In genomic region chr12:15842106-15842505, GRCh38 we compare ENCODE assay signal across 16 cellular contexts. TPM values are rescaled to one million over a fixed set of nuclear protein-coding genes. Genes with fewer than 3 reads are reported as not detected.
DNase-seq lines count a peak whose midpoint lies in the region; ATAC-seq and TF ChIP-seq lines count a peak whose summit lies in the region.
"Had no signal": no experiment of that assay in that cellular context is flagged by ENCODE, and none has a peak within 500 bp of the region (broad histone marks: within the 10 kb centered on the region; RNA-seq: fewer than 3 reads in every experiment).

No MANE protein-coding gene starts in this region.

- no peak overlapping the region for H2AK5ac ChIP-seq in mesenchymal stem cell (ENCODE audit: low read length, severe bottlenecking)

- H3K36me3 ChIP-seq in mesenchymal stem cell (ENCODE audit: control insufficient read depth in 1 of 2, insufficient read depth in 2 of 2, low read depth in 1 of 2, low read length in 2 of 2): no peaks in the 10 kb centered on the region
- no peaks in the 10 kb centered on the region for H3K36me3 ChIP-seq in upper lobe of right lung
- H3K36me3 ChIP-seq: BE2C, SJCRH30 had no signal

- no peak overlapping the region for H2BK120ac ChIP-seq in mesenchymal stem cell (ENCODE audit: low read depth, low read length)

- no peak overlapping the region for H2AFZ ChIP-seq in mesenchymal stem cell (ENCODE audit: low read depth, low read length)

- H3K9ac ChIP-seq in mesenchymal stem cell (ENCODE audit: low read length): peak overlapping the region; percentile 26

- no peak overlapping the region for H3K23ac ChIP-seq in mesenchymal stem cell (ENCODE audit: low read length in 2 of 2)

- no peak overlapping the region for H3K18ac ChIP-seq in mesenchymal stem cell (ENCODE audit: low read depth in 1 of 2, low read length in 2 of 2)

- H3K9me3 ChIP-seq in mesenchymal stem cell (ENCODE audit: control insufficient read depth, low read length): no peaks in the 10 kb centered on the region
- no peaks in the 10 kb centered on the region for H3K9me3 ChIP-seq in upper lobe of right lung
- H3K9me3 ChIP-seq: BE2C, SJCRH30 had no signal

- no peak for TF ChIP-seq CTCF in AG09309 (IDR thresholded peaks at IDR 0.05; ENCODE audit: control insufficient read depth, insufficient read depth, low read depth, low read length, missing control alignments)
- TF ChIP-seq CTCF in choroid plexus epithelial cell (conservative IDR thresholded peaks at IDR 0.05; ENCODE audit: low read depth, low read length): no peak
- TF ChIP-seq CTCF in upper lobe of right lung (IDR thresholded peaks at IDR 0.05): no peak

- H4K91ac ChIP-seq in mesenchymal stem cell (ENCODE audit: low read length): no peak overlapping the region

- H3K14ac ChIP-seq in mesenchymal stem cell (ENCODE audit: low read length in 2 of 2): no peak overlapping the region

- no peaks in the 10 kb centered on the region for H3K27me3 ChIP-seq in mesenchymal stem cell (ENCODE audit: control insufficient read depth in 1 of 2, insufficient read depth in 1 of 2, low read length in 2 of 2)
- H3K27me3 ChIP-seq in upper lobe of right lung: no peaks in the 10 kb centered on the region
- H3K27me3 ChIP-seq: SJCRH30 had no signal

- ATAC-seq in upper lobe of right lung (no peak), GM18909 (IDR thresholded peaks at IDR 0.05; ENCODE audit: poor library complexity, unreplicated experiment) (no peak)

- H3K79me1 ChIP-seq in mesenchymal stem cell (replicated peaks; ENCODE audit: low read length, poor library complexity, severe bottlenecking): no peaks in the 10 kb centered on the region

- H4K8ac ChIP-seq in mesenchymal stem cell (ENCODE audit: low read length): no peak overlapping the region

- H3K27ac ChIP-seq in mesenchymal stem cell (ENCODE audit: low read length, poor library complexity, severe bottlenecking): no peak overlapping the region
- H3K27ac ChIP-seq in upper lobe of right lung: no peak overlapping the region
- H3K27ac ChIP-seq: SJCRH30 had no signal

- H2BK5ac ChIP-seq in mesenchymal stem cell (ENCODE audit: low read depth, low read length, poor library complexity, severe bottlenecking): no peak overlapping the region

- no peak overlapping the region for H3K4me3 ChIP-seq in AG09309 (ENCODE audit: control insufficient read depth, low read depth, low read length)
- H3K4me3 ChIP-seq in choroid plexus epithelial cell (ENCODE audit: low read depth, low read length): no peak overlapping the region
- H3K4me3 ChIP-seq in mesenchymal stem cell (ENCODE audit: insufficient read depth in 1 of 2, low read depth in 1 of 2, low read length in 2 of 2): no peak overlapping the region
- no peak overlapping the region for H3K4me3 ChIP-seq in upper lobe of right lung
- H3K4me3 ChIP-seq: SJCRH30 had no signal

- DNase-seq in AG09309 (ENCODE audit: low read depth): peak; percentile 29
- peak; percentile 60 for DNase-seq in LHCN-M2 (ENCODE audit: low read depth)
- DNase-seq in choroid plexus epithelial cell (ENCODE audit: low read depth): peak; percentile 74
- peak; percentile 44 for DNase-seq in mesenchymal stem cell
- DNase-seq in upper lobe of right lung: no peak
- no peak for DNase-seq in hippocampal formation (lab: John Stamatoyannopoulos, UW)
- no peak for DNase-seq in activated CD4-positive, CD25-positive, alpha-beta regulatory T cell (lab: John Stamatoyannopoulos, UW)
- DNase-seq: activated CD4-positive, alpha-beta T cell treated with anti-CD3 and anti-CD28 coated beads for 48 hours; BE2C; cerebellar nuclear complex; left cardiac atrium; NCI-H1436 treated with DMSO at 0.1 percent for 48 hours; NCI-H446 treated with DMSO at 0.1 percent for 48 hours; SJCRH30; T1000 had no signal

- H2BK15ac ChIP-seq in mesenchymal stem cell (ENCODE audit: low read depth, poor library complexity, severe bottlenecking): no peak overlapping the region

- no peaks in the 10 kb centered on the region for H3K4me1 ChIP-seq in mesenchymal stem cell (ENCODE audit: control insufficient read depth, insufficient read depth, low read depth, low read length)
- H3K4me1 ChIP-seq in upper lobe of right lung: no peaks in the 10 kb centered on the region
- H3K4me1 ChIP-seq: BE2C, SJCRH30 had no signal

- no peak overlapping the region for H3K4ac ChIP-seq in mesenchymal stem cell (ENCODE audit: low read depth in 1 of 2, low read length in 2 of 2)

- H3K4me2 ChIP-seq in mesenchymal stem cell (ENCODE audit: low read length, poor library complexity, severe bottlenecking): no peak overlapping the region

- intact Hi-C loops in upper lobe of right lung (cut with DNase I): no loop called here

- no peak overlapping the region for H2BK12ac ChIP-seq in mesenchymal stem cell (ENCODE audit: low read length in 2 of 2)

- WGBS in mesenchymal stem cell: 84% methylated on average over 3 of the region's 3 CpGs

RNA-seq across cellular contexts. Expression of gene STRAP, which starts 40.1 kb away (rescaled TPM):
- 106 and 135 TPM in 2 replicates for total RNA-seq in LHCN-M2 (2014; rRNA removed)
- polyA plus RNA-seq in LHCN-M2 (2012): 142 TPM
- polyA plus RNA-seq in mesenchymal stem cell (2013, experiment 1 of 2): 205 TPM
- 207 TPM for polyA plus RNA-seq in mesenchymal stem cell (2013, experiment 2 of 2)
- 68.3 TPM for total RNA-seq in upper lobe of right lung

RNA-seq across cellular contexts. Expression of gene EPS8, which starts 52.9 kb away (rescaled TPM):
- total RNA-seq in LHCN-M2 (2014; rRNA removed) (162 and 193 TPM in 2 replicates), upper lobe of right lung (58.2 TPM)
- 59.2 TPM for polyA plus RNA-seq in LHCN-M2 (2012)
- 61.8 TPM for polyA plus RNA-seq in mesenchymal stem cell (2013, experiment 1 of 2)
- polyA plus RNA-seq in mesenchymal stem cell (2013, experiment 2 of 2): 60.9 TPM

Comparison
In these comparisons a context has a peak if more than half of its experiments do, and no peak if none do; other contexts are left out.
1. DNase-seq: peak in AG09309 (single experiment), LHCN-M2 (single experiment), choroid plexus epithelial cell (single experiment) and mesenchymal stem cell (single experiment); none in upper lobe of right lung (single experiment), hippocampal formation (0 of 2) and activated CD4-positive, CD25-positive, alpha-beta regulatory T cell (0 of 4).